8 cellular contexts compared by ENCODE assay signal in the genomic region with DNA sequence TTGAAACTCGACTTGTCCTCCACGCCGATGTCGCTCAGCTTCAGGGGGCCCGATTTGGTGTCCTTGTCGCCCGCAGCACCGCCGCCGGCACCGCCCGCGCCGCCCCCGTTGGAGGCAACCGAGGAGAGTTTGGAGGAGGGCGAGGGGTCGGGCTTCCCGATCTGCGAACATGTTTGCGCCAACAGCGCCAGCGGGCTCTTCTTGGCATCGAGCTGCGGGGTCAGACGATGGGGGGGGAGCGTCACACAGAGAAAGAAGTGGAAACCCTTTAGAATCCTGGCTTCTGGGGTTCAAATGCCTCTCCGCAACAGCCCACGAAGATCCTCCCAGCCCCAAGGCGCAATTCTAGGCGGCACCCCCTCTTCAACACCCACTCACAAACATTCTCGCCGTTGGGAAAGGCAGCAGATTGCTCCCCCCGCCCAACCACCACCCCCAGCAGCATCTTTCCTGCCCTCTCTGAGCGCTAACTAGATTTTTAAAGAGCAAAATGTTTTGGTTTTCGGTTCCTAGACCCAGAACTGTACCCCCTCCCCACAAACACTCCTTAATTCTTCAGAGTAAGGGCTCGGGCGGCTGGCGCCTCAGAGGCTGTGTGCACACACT. TPM values are rescaled to one million over a fixed set of nuclear protein-coding genes. Genes with fewer than 3 reads are reported as not detected.
A peak's percentile ranks its signal among the peaks of the same experiment; 100 is the strongest.
DNase-seq lines count a peak whose midpoint lies in the region; ATAC-seq lines count a peak whose summit lies in the region.

No MANE protein-coding gene starts in this region.

- H3K4me3 Mint-ChIP-seq in stimulated activated naive CD8-positive, alpha-beta T cell treated with anti-CD3 and anti-CD28 coated beads, Interleukin-15, Interleukin-2, amounts not matched to agents 100 ng/mL and 50 ng/mL, for 24 hours: peak overlapping the region; percentile 78
- peak overlapping the region; percentile 73 for H3K4me3 Mint-ChIP-seq in activated T-helper 17 cell treated with anti-CD3 and anti-CD28 coated beads, Interleukin-2, amount 50 U/mL, for 72 hours

- H3K4me3 ChIP-seq in iPS-11a (ENCODE audit: low read depth, low read length): peak overlapping the region; percentile 20

- H3K27ac Mint-ChIP-seq in stimulated activated naive CD8-positive, alpha-beta T cell treated with anti-CD3 and anti-CD28 coated beads, Interleukin-15, Interleukin-2, amounts not matched to agents 100 ng/mL and 50 ng/mL, for 24 hours: no peak overlapping the region
- H3K27ac Mint-ChIP-seq in activated T-helper 17 cell treated with anti-CD3 and anti-CD28 coated beads, Interleukin-2, amount 50 U/mL, for 72 hours: no peak overlapping the region

- H3K36me3 Mint-ChIP-seq in stimulated activated naive CD8-positive, alpha-beta T cell treated with anti-CD3 and anti-CD28 coated beads, Interleukin-15, Interleukin-2, amounts not matched to agents 100 ng/mL and 50 ng/mL, for 24 hours (ENCODE audit: low read depth): no peaks in the 10 kb centered on the region
- H3K36me3 Mint-ChIP-seq in activated T-helper 17 cell treated with anti-CD3 and anti-CD28 coated beads, Interleukin-2, amount 50 U/mL, for 72 hours (ENCODE audit: low read depth): peaks cover 16% of the 10 kb centered on the region

- no peak for ATAC-seq in stimulated activated naive CD8-positive, alpha-beta T cell treated with anti-CD3 and anti-CD28 coated beads, Interleukin-15, Interleukin-2, amounts not matched to agents 100 U/mL and 50 U/mL, for 24 hours
- no peak for ATAC-seq in activated T-helper 17 cell treated with anti-CD3 and anti-CD28 coated beads, Interleukin-2, amount 50 U/mL, for 72 hours (replicated peaks)
- ATAC-seq in GM21526 (IDR thresholded peaks at IDR 0.05; ENCODE audit: low FRiP score, unreplicated experiment): no peak

- no peak for DNase-seq in stimulated activated naive CD8-positive, alpha-beta T cell treated with anti-CD3 and anti-CD28 coated beads, Interleukin-15, Interleukin-2, amounts not matched to agents 100 U/mL and 50 U/mL, for 24 hours
- DNase-seq in stimulated activated CD8-positive, alpha-beta memory T cell treated with anti-CD3 and anti-CD28 coated beads, Interleukin-4, amount 100 ng/mL, for 48 hours: peak; percentile 27
- DNase-seq in SKM-1 (lab: John Stamatoyannopoulos, UW; ENCODE audit: unreplicated experiment): no peak
- DNase-seq in stimulated activated CD4-positive, alpha-beta T cell treated with anti-CD3 and anti-CD28 coated beads, Interleukin-12 subunit alpha, Interleukin-12 subunit beta, amount 100 ng/mL, for 4 hours: no peak

- no peaks in the 10 kb centered on the region for H3K9me3 Mint-ChIP-seq in stimulated activated naive CD8-positive, alpha-beta T cell treated with anti-CD3 and anti-CD28 coated beads, Interleukin-15, Interleukin-2, amounts not matched to agents 100 ng/mL and 50 ng/mL, for 24 hours
- H3K9me3 Mint-ChIP-seq in activated T-helper 17 cell treated with anti-CD3 and anti-CD28 coated beads, Interleukin-2, amount 50 U/mL, for 72 hours: no peaks in the 10 kb centered on the region

- H3K4me1 Mint-ChIP-seq in stimulated activated naive CD8-positive, alpha-beta T cell treated with anti-CD3 and anti-CD28 coated beads, Interleukin-15, Interleukin-2, amounts not matched to agents 100 ng/mL and 50 ng/mL, for 24 hours (ENCODE audit: low read depth): peaks cover 36% of the 10 kb centered on the region
- H3K4me1 Mint-ChIP-seq in activated T-helper 17 cell treated with anti-CD3 and anti-CD28 coated beads, Interleukin-2, amount 50 U/mL, for 72 hours: peaks cover 10% of the 10 kb centered on the region

- H3K27me3 Mint-ChIP-seq in stimulated activated naive CD8-positive, alpha-beta T cell treated with anti-CD3 and anti-CD28 coated beads, Interleukin-15, Interleukin-2, amounts not matched to agents 100 ng/mL and 50 ng/mL, for 24 hours: peaks cover 54% of the 10 kb centered on the region
- peaks cover 25% of the 10 kb centered on the region for H3K27me3 Mint-ChIP-seq in activated T-helper 17 cell treated with anti-CD3 and anti-CD28 coated beads, Interleukin-2, amount 50 U/mL, for 72 hours

RNA-seq across cellular contexts. Expression of gene ZNF503, which starts 1.3 kb away (rescaled TPM):
- under 1 TPM; 0.13 to 0.30 TPM for total RNA-seq in activated T-helper 17 cell treated with anti-CD3 and anti-CD28 coated beads, Interleukin-2, amount 50 U/mL, for 72 hours

RNA-seq across cellular contexts. Expression of gene LRMDA, which starts 31.2 kb away (rescaled TPM):
- not detected for total RNA-seq in activated T-helper 17 cell treated with anti-CD3 and anti-CD28 coated beads, Interleukin-2, amount 50 U/mL, for 72 hours
